In the genomic region with DNA sequence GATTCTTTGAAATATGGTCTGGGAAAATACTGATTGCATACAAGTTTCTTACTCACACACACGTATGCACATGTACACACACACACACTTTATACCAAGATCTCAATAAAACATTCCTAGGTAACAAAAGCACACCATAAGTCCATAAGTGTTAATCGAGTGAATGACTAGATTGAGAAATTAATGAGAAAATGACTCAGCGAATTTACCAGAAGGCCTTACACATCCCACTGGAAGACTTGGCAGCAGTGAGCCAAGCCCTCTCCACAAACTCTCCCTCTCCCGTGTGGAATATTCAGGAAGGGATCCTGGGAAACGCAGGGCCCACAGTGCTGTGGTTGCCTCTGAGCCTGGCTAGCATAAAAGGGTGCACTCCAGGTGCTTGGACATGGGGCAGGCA, we compare ENCODE assay signal across 2 cellular contexts.
TF ChIP-seq lines count a peak whose summit lies in the region.

No MANE protein-coding gene starts in this region.

TF ChIP-seq in A549, 52 proteins besides CTCF, POLR2A, EP300 and RAD21 (continued from another document):
- TF ChIP-seq REST (IDR thresholded peaks at IDR 0.05) (no peak), CBX8 (IDR thresholded peaks at IDR 0.05) (no peak), CBX2 (IDR thresholded peaks at IDR 0.05; ENCODE audit: borderline replicate concordance, low read depth) (no peak), MAFK (IDR thresholded peaks at IDR 0.05; ENCODE audit: partially characterized antibody) (peak; percentile 78), NFE2L2 (conservative IDR thresholded peaks at IDR 0.05; ENCODE audit: low read length) (peak; percentile 70)

TF ChIP-seq in IMR-90, 13 proteins besides CTCF, POLR2A, EP300 and RAD21:
- no peak for TF ChIP-seq SMC3 (IDR thresholded peaks at IDR 0.05; ENCODE audit: low read depth, low read length)
- TF ChIP-seq NFE2L2 (IDR thresholded peaks at IDR 0.05; ENCODE audit: low read depth, low read length): peak; percentile 84
- TF ChIP-seq BHLHE40 (IDR thresholded peaks at IDR 0.05; ENCODE audit: low read depth, low read length): no peak
- no peak for TF ChIP-seq MAFK (IDR thresholded peaks at IDR 0.05; ENCODE audit: low read depth, low read length)
